14 cellular contexts compared by ENCODE assay signal in genomic region chr9:126150411-126151030, GRCh38.
A peak's percentile ranks its signal among the peaks of the same experiment; 100 is the strongest.
DNase-seq lines count a peak whose midpoint lies in the region; ATAC-seq and TF ChIP-seq lines count a peak whose summit lies in the region.
"Had no signal": no experiment of that assay in that cellular context is flagged by ENCODE, and none has a peak within 500 bp of the region (broad histone marks: within the 10 kb centered on the region; RNA-seq: fewer than 3 reads in every experiment).

No MANE protein-coding gene starts in this region.

- no peak for TF ChIP-seq CTCF in stomach (IDR thresholded peaks at IDR 0.05)

- no peak for TF ChIP-seq EP300 in stomach (IDR thresholded peaks at IDR 0.05)

- H3K4me1 ChIP-seq in stomach = peaks cover 0 to 14% (median 0%) of the 10 kb centered on the region in 4 donors
- H3K4me1 ChIP-seq: thyroid gland had no signal

- ATAC-seq in HG02885 (IDR thresholded peaks at IDR 0.05; ENCODE audit: poor library complexity, unreplicated experiment) = no peak
- no peak for ATAC-seq in GM18502 (IDR thresholded peaks at IDR 0.05; ENCODE audit: poor library complexity, unreplicated experiment)
- ATAC-seq in GM21447 (IDR thresholded peaks at IDR 0.05; ENCODE audit: unreplicated experiment) = no peak
- ATAC-seq: gastroesophageal sphincter had no signal

- H3K36me3 ChIP-seq in stomach = no peaks in the 10 kb centered on the region
- H3K36me3 ChIP-seq: gastroesophageal sphincter, thyroid gland had no signal

- intact Hi-C loops in stomach (cut with DNase I; ENCODE audit: low total_unique reads) = no loop called here

- WGBS in stomach, 5 donors = 58 to 77% (median 65%) methylated on average over 6 of the region's 6 CpGs

- no peak for TF ChIP-seq POLR2A in stomach (IDR thresholded peaks at IDR 0.05)

- H3K4me3 ChIP-seq in stomach = no peak overlapping the region
- H3K4me3 ChIP-seq: gastroesophageal sphincter, GM23248, thyroid gland had no signal

- H3K9me3 ChIP-seq in stomach = no peaks in the 10 kb centered on the region
- H3K9me3 ChIP-seq: gastroesophageal sphincter, thyroid gland had no signal

- DNase-seq in NCI-H2081 (lab: John Stamatoyannopoulos, UW) (peak; percentile 49 to 69), NCI-H2081 treated with DMSO at 0.1 percent for 48 hours (lab: John Stamatoyannopoulos, UW) (no peak), NCI-H2196 treated with DMSO at 0.1 percent for 48 hours (lab: John Stamatoyannopoulos, UW; ENCODE audit: unreplicated experiment) (peak; percentile 71), stomach (peak; percentile 2)
- peak; percentile 22 for DNase-seq in activated CD8-positive, alpha-beta memory T cell treated with anti-CD3 and anti-CD28 coated beads, Interleukin-2, amount 50 U/mL, for 48 hours
- DNase-seq: ACHN; DND-41; effector memory CD4-positive, alpha-beta T cell; GM23248; thyroid gland had no signal

- H3K27ac ChIP-seq in stomach = no peak overlapping the region
- H3K27ac ChIP-seq: gastroesophageal sphincter, GM23248, thyroid gland had no signal

- H3K27me3 ChIP-seq in stomach = peaks cover 0 to 36% (median 16%) of the 10 kb centered on the region in 3 donors
- H3K27me3 ChIP-seq: thyroid gland had no signal
